ENCODE assay signal across 25 cellular contexts in genomic region chr1:70278710-70279109, GRCh38.
"Had no signal": no experiment of that assay in that cellular context is flagged by ENCODE, and none has a peak within 500 bp of the region (broad histone marks: within the 10 kb centered on the region; RNA-seq: fewer than 3 reads in every experiment).

No MANE protein-coding gene starts in this region.

- H3K4me3 ChIP-seq: lower lobe of right lung, ovary, right atrium auricular region, stomach, thyroid gland, vagina had no signal

- H3K9me3 ChIP-seq: lower lobe of right lung, ovary, right atrium auricular region, stomach, thyroid gland, vagina had no signal

- FAIRE-seq: endometrium, frontal cortex had no signal

- H3K27me3 ChIP-seq: ovary, right atrium auricular region, stomach, thyroid gland, vagina had no signal

- H3K27me3 Mint-ChIP-seq: effector memory CD8-positive, alpha-beta T cell; naive B cell; progenitor cell of endocrine pancreas had no signal

- H3K27ac Mint-ChIP-seq: progenitor cell of endocrine pancreas; stimulated activated effector memory CD8-positive, alpha-beta T cell treated with anti-CD3 and anti-CD28 coated beads, Interleukin-12 subunit alpha, Interleukin-12 subunit beta, amount 100 ng/mL, for 72 hours had no signal

- H3K4me1 Mint-ChIP-seq: stimulated activated effector memory CD8-positive, alpha-beta T cell treated with anti-CD3 and anti-CD28 coated beads, Interleukin-12 subunit alpha, Interleukin-12 subunit beta, amount 100 ng/mL, for 72 hours had no signal

- H3K9me3 Mint-ChIP-seq: effector memory CD8-positive, alpha-beta T cell; immature natural killer cell; naive B cell; stimulated activated effector memory CD8-positive, alpha-beta T cell treated with anti-CD3 and anti-CD28 coated beads, Interleukin-12 subunit alpha, Interleukin-12 subunit beta, amount 100 ng/mL, for 72 hours had no signal

- H3K4me3 Mint-ChIP-seq: effector memory CD8-positive, alpha-beta T cell; immature natural killer cell; naive B cell; stimulated activated effector memory CD8-positive, alpha-beta T cell treated with anti-CD3 and anti-CD28 coated beads, Interleukin-12 subunit alpha, Interleukin-12 subunit beta, amount 100 ng/mL, for 72 hours had no signal

- H3K27ac ChIP-seq: lower lobe of right lung, ovary, right atrium auricular region, stomach, thyroid gland, vagina had no signal

- H3K36me3 ChIP-seq: ovary, thyroid gland had no signal

- DNase-seq: cortex of kidney; effector memory CD8-positive, alpha-beta T cell; erythroblast; hypothalamus; immature natural killer cell; islet precursor cell; kidney glomerular epithelial cell; left ventricle myocardium superior; lower lobe of right lung; naive B cell; occipital lobe; ovary; stimulated activated CD4-positive, alpha-beta T cell treated with anti-CD3 and anti-CD28 coated beads, Interleukin-2, amount 100 ng/mL, for 24 hours; stimulated activated CD4-positive, alpha-beta T cell treated with anti-CD3 and anti-CD28 coated beads, Interleukin-4, amount 100 ng/mL, for 24 hours; stimulated activated naive CD4-positive, alpha-beta T cell treated with Interleukin-2 at 50 U/mL for 16 hours; stomach; thyroid gland; trophoblast cell had no signal

- ATAC-seq: effector memory CD8-positive, alpha-beta T cell; left ventricle myocardium superior; lower lobe of right lung; sciatic nerve; stimulated activated effector memory CD8-positive, alpha-beta T cell treated with anti-CD3 and anti-CD28 coated beads, Interleukin-12 subunit alpha, Interleukin-12 subunit beta, amount 100 ng/mL, for 72 hours had no signal

- H3K4me1 ChIP-seq: lower lobe of right lung, right atrium auricular region, stomach, thyroid gland, vagina had no signal
